In the genomic region with DNA sequence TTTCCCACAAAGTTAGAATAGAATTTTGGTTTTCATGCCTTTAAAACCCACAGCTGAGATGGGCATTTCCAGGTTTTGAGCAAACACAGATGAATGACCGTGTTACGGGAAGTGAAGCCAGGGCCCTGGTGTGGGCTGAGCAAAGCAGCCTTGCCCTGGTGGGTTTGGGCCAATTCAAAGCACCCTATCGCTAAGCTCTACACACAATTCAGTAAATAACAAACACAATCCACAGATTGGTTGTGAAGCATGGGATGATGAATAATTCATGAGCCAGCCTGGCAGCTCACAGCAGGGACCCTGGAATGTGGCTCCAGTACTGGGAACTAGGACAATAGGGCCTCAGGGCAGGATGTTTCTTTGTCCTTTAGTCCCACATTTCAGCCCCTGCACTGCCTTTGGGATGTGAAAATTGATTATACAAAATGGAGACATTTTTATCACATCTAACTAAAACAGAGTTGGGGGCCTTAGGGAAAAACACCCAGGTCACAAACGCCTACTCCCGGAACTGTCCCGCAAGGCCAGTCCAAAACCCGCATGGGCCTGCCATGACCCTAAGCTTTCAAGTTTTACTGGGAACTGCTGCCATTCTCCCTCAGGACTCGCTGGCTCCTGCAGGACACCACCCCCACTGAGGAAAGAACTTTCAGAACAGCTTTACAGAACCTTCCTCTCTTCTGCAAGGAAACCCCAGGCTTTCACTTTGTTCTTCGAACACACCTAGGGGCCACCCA, we compare ENCODE assay signal across 8 cellular contexts.
A peak's percentile ranks its signal among the peaks of the same experiment; 100 is the strongest.
DNase-seq lines count a peak whose midpoint lies in the region; ATAC-seq lines count a peak whose summit lies in the region.
"Had no signal": no experiment of that assay in that cellular context is flagged by ENCODE, and none has a peak within 500 bp of the region (broad histone marks: within the 10 kb centered on the region; RNA-seq: fewer than 3 reads in every experiment).

No MANE protein-coding gene starts in this region.

- in situ Hi-C loops in G401 (cut with HindIII; ENCODE audit: low sequenced_read_pairs), result no loop called here

- no peak for ATAC-seq in HG02970 (IDR thresholded peaks at IDR 0.05; ENCODE audit: low FRiP score, unreplicated experiment)
- ATAC-seq in GM21619 (IDR thresholded peaks at IDR 0.05; ENCODE audit: unreplicated experiment), result no peak

- DNase-seq in G401 (ENCODE audit: low spot score) (peak; percentile 41), NCI-H446 treated with DMSO at 0.1 percent for 48 hours (lab: John Stamatoyannopoulos, UW) (peak; percentile 4), globus pallidus (ENCODE audit: low spot score) (peak; percentile 60), putamen (ENCODE audit: low spot score) (peak; percentile 62), SW480 (ENCODE audit: low spot score) (no peak)
- DNase-seq: activated naive CD8-positive, alpha-beta T cell treated with anti-CD3 and anti-CD28 coated beads for 36 hours had no signal
